1 cellular context compared by ENCODE assay signal in genomic region chr9:131034268-131034667, GRCh38.
TF ChIP-seq lines count a peak whose summit lies in the region.

No MANE protein-coding gene starts in this region.

TF ChIP-seq in H1, 55 proteins besides CTCF, POLR2A, EP300 and RAD21:
- TF ChIP-seq SP2 (IDR thresholded peaks at IDR 0.05; ENCODE audit: low read length) (no peak), SIX5 (IDR thresholded peaks at IDR 0.05; ENCODE audit: low read depth, low read length) (no peak), TAF1 (IDR thresholded peaks at IDR 0.05; ENCODE audit: low read depth, low read length) (no peak), ASH2L (IDR thresholded peaks at IDR 0.05; ENCODE audit: low read length) (no peak), FOSL1 (IDR thresholded peaks at IDR 0.05; ENCODE audit: insufficient read depth, low read depth, low read length) (no peak), MAX (IDR thresholded peaks at IDR 0.05) (no peak), EGR1 (IDR thresholded peaks at IDR 0.05; ENCODE audit: borderline replicate concordance, low read depth, low read length) (no peak), HDAC2 (IDR thresholded peaks at IDR 0.05; ENCODE audit: borderline replicate concordance in 1 of 2, low read depth in 2 of 2, low read length in 2 of 2) (no peak), RXRA (IDR thresholded peaks at IDR 0.05; ENCODE audit: insufficient read depth, low read depth, low read length) (no peak), CBX5 (IDR thresholded peaks at IDR 0.05; ENCODE audit: low read depth, low read length) (no peak), GABPA (IDR thresholded peaks at IDR 0.05; ENCODE audit: borderline replicate concordance, insufficient read depth, low read length) (no peak), SAP30 (IDR thresholded peaks at IDR 0.05; ENCODE audit: insufficient read depth, insufficient replicate concordance, low read length) (no peak), RBBP5 (IDR thresholded peaks at IDR 0.05; ENCODE audit: borderline replicate concordance, low read depth, low read length) (no peak), SP4 (IDR thresholded peaks at IDR 0.05; ENCODE audit: low read length) (no peak), KDM5A (IDR thresholded peaks at IDR 0.05; ENCODE audit: low read length) (no peak), SUZ12 (IDR thresholded peaks at IDR 0.05; ENCODE audit: low read length) (no peak), EZH2 (IDR thresholded peaks at IDR 0.05; ENCODE audit: low read depth, low read length, severe bottlenecking) (no peak), ATF2 (IDR thresholded peaks at IDR 0.05; ENCODE audit: low read length) (no peak), RNF2 (IDR thresholded peaks at IDR 0.05; ENCODE audit: borderline replicate concordance, low read depth, low read length, missing control alignments, poor library complexity, severe bottlenecking) (no peak), HDAC6 (IDR thresholded peaks at IDR 0.05; ENCODE audit: low read depth, low read length) (no peak)
